In genomic region chr6:78611097-78611625, GRCh38 we compare ENCODE assay signal across 1 cellular context.
TF ChIP-seq lines count a peak whose summit lies in the region.

No MANE protein-coding gene starts in this region.

TF ChIP-seq in GM23338, 12 proteins besides CTCF, POLR2A, EP300 and RAD21:
- TF ChIP-seq ZNF462 (CRISPR knock-in tag; IDR thresholded peaks at IDR 0.05): no peak
- no peak for TF ChIP-seq JUNB (IDR thresholded peaks at IDR 0.05; ENCODE audit: unreplicated experiment)
- no peak for TF ChIP-seq REST (IDR thresholded peaks at IDR 0.05; ENCODE audit: unreplicated experiment)
- TF ChIP-seq ZNF331 (CRISPR knock-in tag; IDR thresholded peaks at IDR 0.05; ENCODE audit: low read depth): no peak
- TF ChIP-seq CREB1 (CRISPR knock-in tag; IDR thresholded peaks at IDR 0.05; ENCODE audit: low read depth): no peak
- TF ChIP-seq EZH2phosphoT487 (IDR thresholded peaks at IDR 0.05; ENCODE audit: unreplicated experiment): no peak
- TF ChIP-seq POLR2AphosphoS5 (IDR thresholded peaks at IDR 0.05; ENCODE audit: low read depth): no peak
